ENCODE assay signal across 18 cellular contexts in the genomic region with DNA sequence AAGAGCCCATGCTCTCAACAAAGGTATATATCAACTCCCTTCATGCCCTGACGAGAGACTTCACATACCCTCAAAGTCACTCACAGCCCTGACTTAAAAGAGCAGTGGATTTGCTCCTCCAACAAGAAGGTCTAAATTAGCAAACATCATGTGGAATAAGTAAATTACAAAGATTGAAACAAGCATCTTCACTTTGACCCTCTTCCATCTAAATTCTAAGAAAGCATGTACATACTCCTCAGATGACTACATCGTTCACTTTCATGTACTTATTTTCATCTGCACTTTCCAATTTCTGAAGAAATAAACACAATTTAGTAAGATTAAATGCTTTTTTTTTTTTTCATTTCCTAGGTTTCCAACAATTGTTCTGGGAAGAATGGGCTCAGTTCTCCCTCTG. TPM values are rescaled to one million over a fixed set of nuclear protein-coding genes. Genes with fewer than 3 reads are reported as not detected.
DNase-seq lines count a peak whose midpoint lies in the region; ATAC-seq, FAIRE-seq and TF ChIP-seq lines count a peak whose summit lies in the region.
"Had no signal": no experiment of that assay in that cellular context is flagged by ENCODE, and none has a peak within 500 bp of the region (broad histone marks: within the 10 kb centered on the region; RNA-seq: fewer than 3 reads in every experiment).

No MANE protein-coding gene starts in this region.

- CTCF ChIA-PET in Panc1 (lab: Charles Lee), result no interaction called here
- CTCF ChIA-PET in endothelial cell of umbilical vein (lab: Charles Lee), result no interaction called here

- no peak for TF ChIP-seq POLR2A in endothelial cell of umbilical vein (IDR thresholded peaks at IDR 0.05; ENCODE audit: low read depth, low read length)

- intact Hi-C loops in Panc1 (cut with micrococcal nuclease; ENCODE audit: unreplicated experiment) (no loop called here), endothelial cell of umbilical vein (cut with micrococcal nuclease) (loop anchor here (2.0 kb wide), 1 partner anchor 15 kb away; no protein-coding TSS in a partner anchor)

- H3K36me3 Mint-ChIP-seq in immature natural killer cell, result no peaks in the 10 kb centered on the region

- H3K4me1 Mint-ChIP-seq in immature natural killer cell, result no peaks in the 10 kb centered on the region
- H3K4me1 Mint-ChIP-seq: CD8-positive, alpha-beta memory T cell had no signal

- BruUV-seq in Panc1 (replicated peaks; lab: Mats Ljungman, UMichigan) (no TSS peak), endothelial cell of umbilical vein (replicated peaks; lab: Mats Ljungman, UMichigan) (no TSS peak)

- TF ChIP-seq CTCF in Panc1 (IDR thresholded peaks at IDR 0.05), result no peak
- TF ChIP-seq CTCF in endothelial cell of umbilical vein (IDR thresholded peaks at IDR 0.05; ENCODE audit: extremely low read depth in 1 of 2, insufficient read depth in 1 of 2, low read depth in 1 of 2, low read length in 2 of 2), result no peak
- no peak for TF ChIP-seq CTCF in coronary artery (IDR thresholded peaks at IDR 0.05)

- no peak overlapping the region for H3K27ac Mint-ChIP-seq in immature natural killer cell
- H3K27ac Mint-ChIP-seq: CD8-positive, alpha-beta memory T cell had no signal

- H3K4me1 ChIP-seq in Panc1 (ENCODE audit: control insufficient read depth, insufficient read depth, low read length), result peaks cover 23% of the 10 kb centered on the region
- peaks cover 20% of the 10 kb centered on the region for H3K4me1 ChIP-seq in endothelial cell of umbilical vein (ENCODE audit: control insufficient read depth, extremely low read depth, insufficient read depth, low read length)
- peaks cover 18% of the 10 kb centered on the region for H3K4me1 ChIP-seq in skeletal muscle satellite cell (ENCODE audit: control insufficient read depth, insufficient read depth, low read length)

- H3K9ac ChIP-seq in endothelial cell of umbilical vein (replicated peaks; ENCODE audit: extremely low read depth, insufficient read depth, low read length) (no peak overlapping the region), skeletal muscle satellite cell (ENCODE audit: low read depth, low read length) (no peak overlapping the region)
- H3K9ac ChIP-seq: BLaER1 had no signal

- peak overlapping the region; percentile 12 for H3K4me2 ChIP-seq in endothelial cell of umbilical vein (ENCODE audit: insufficient read depth, low read length)
- peak overlapping the region; percentile 10 for H3K4me2 ChIP-seq in skeletal muscle satellite cell (ENCODE audit: low read length)
- H3K4me2 ChIP-seq: BLaER1, PC-9 had no signal

- H4K20me1 ChIP-seq in endothelial cell of umbilical vein (replicated peaks; ENCODE audit: control insufficient read depth, extremely low read depth, insufficient read depth, low read length), result no peaks in the 10 kb centered on the region
- H4K20me1 ChIP-seq: BLaER1 had no signal

- H3K27me3 ChIP-seq in Panc1 (ENCODE audit: control insufficient read depth, insufficient read depth, low read length), result no peaks in the 10 kb centered on the region
- H3K27me3 ChIP-seq in endothelial cell of umbilical vein (ENCODE audit: control insufficient read depth in 2 of 2, insufficient read depth in 2 of 2, low read length in 2 of 2), result no peaks in the 10 kb centered on the region
- H3K27me3 ChIP-seq in skeletal muscle satellite cell (ENCODE audit: control insufficient read depth, insufficient read depth, low read length), result no peaks in the 10 kb centered on the region
- H3K27me3 ChIP-seq: BLaER1 had no signal

- H3K9me1 ChIP-seq in endothelial cell of umbilical vein (replicated peaks; ENCODE audit: control insufficient read depth, extremely low read depth, insufficient read depth, low read length), result no peaks in the 10 kb centered on the region

- H3K9me3 Mint-ChIP-seq in immature natural killer cell, result no peaks in the 10 kb centered on the region
- H3K9me3 Mint-ChIP-seq: CD8-positive, alpha-beta memory T cell had no signal

- no peak overlapping the region for H3K4me3 Mint-ChIP-seq in immature natural killer cell
- H3K4me3 Mint-ChIP-seq: CD8-positive, alpha-beta memory T cell had no signal

- no peak overlapping the region for H2AFZ ChIP-seq in endothelial cell of umbilical vein (ENCODE audit: low read depth, low read length)
- H2AFZ ChIP-seq: PC-9 had no signal

- peaks cover 0 to 8% (median 7%) of the 10 kb centered on the region in 3 donors for H3K27me3 Mint-ChIP-seq in immature natural killer cell (ENCODE audit: low read depth in 3 of 3)

- H3K4me3 ChIP-seq in Panc1 (ENCODE audit: low read depth in 2 of 2, low read length in 2 of 2) (no peak overlapping the region), endothelial cell of umbilical vein (replicated peaks in 1 of 3; ENCODE audit: insufficient read depth in 1 of 3, low read depth in 1 of 3, low read length in 3 of 3) (no peak overlapping the region), skeletal muscle satellite cell (ENCODE audit: low read length) (no peak overlapping the region), coronary artery (no peak overlapping the region)
- H3K4me3 ChIP-seq: BLaER1, PC-9 had no signal

- H3K79me2 ChIP-seq in endothelial cell of umbilical vein (ENCODE audit: control insufficient read depth, insufficient read depth, low read length), result no peaks in the 10 kb centered on the region

- H3K36me3 ChIP-seq in Panc1 (ENCODE audit: control insufficient read depth, insufficient read depth, low read length) (no peaks in the 10 kb centered on the region), endothelial cell of umbilical vein (ENCODE audit: control insufficient read depth in 2 of 2, extremely low read depth in 1 of 2, insufficient read depth in 2 of 2, low read length in 2 of 2) (no peaks in the 10 kb centered on the region), skeletal muscle satellite cell (ENCODE audit: insufficient read depth, low read length) (no peaks in the 10 kb centered on the region)
- H3K36me3 ChIP-seq: BLaER1 had no signal

- FAIRE-seq in endothelial cell of umbilical vein (lab: Jason Lieb, UNC), result no peak
- FAIRE-seq: D721Med, G401.6 had no signal

- peak overlapping the region; percentile 66; the same call in 1 of the 2 replicates for H3K27ac ChIP-seq in Panc1 (ENCODE audit: low read length)
- H3K27ac ChIP-seq in endothelial cell of umbilical vein (ENCODE audit: insufficient read depth, low read depth, low read length), result no peak overlapping the region
- H3K27ac ChIP-seq in coronary artery, result no peak overlapping the region
- H3K27ac ChIP-seq: BLaER1, PC-9 had no signal

- POLR2A ChIA-PET in Panc1 (lab: Charles Lee), result no interaction called here
- POLR2A ChIA-PET in endothelial cell of umbilical vein (lab: Charles Lee), result interaction anchor here (1.1 kb wide), 1 partner anchor 481 kb away, joined by 3 read pairs; a partner anchor contains a TSS

- peak; percentile 33 to 76 for DNase-seq in NCI-H446 (lab: John Stamatoyannopoulos, UW)
- DNase-seq in NCI-H446 treated with DMSO at 0.1 percent for 48 hours (lab: John Stamatoyannopoulos, UW), result no peak
- no peak for DNase-seq in Panc1 (ENCODE audit: low read depth, low spot score)
- no peak for DNase-seq in endothelial cell of umbilical vein (ENCODE audit: low read depth, low spot score)
- no peak for DNase-seq in DMS153 (lab: John Stamatoyannopoulos, UW)
- no peak for DNase-seq in immature natural killer cell
- no peak for DNase-seq in coronary artery (ENCODE audit: low spot score)
- DNase-seq: 8988T; CD8-positive, alpha-beta memory T cell; DND-41; KBM-7; MV-4-11; NCI-H1930; PC-9 had no signal

- in situ Hi-C loops in Panc1 (cut with HindIII; ENCODE audit: low pct_unique_long_range_greater_than_20kb, low sequenced_read_pairs), result no loop called here

- ATAC-seq in Panc1, result no peak

- H3K9me3 ChIP-seq in Panc1 (ENCODE audit: control insufficient read depth, insufficient read depth, low read depth, low read length) (no peaks in the 10 kb centered on the region), endothelial cell of umbilical vein (replicated peaks; ENCODE audit: control insufficient read depth, insufficient read depth, low read length) (no peaks in the 10 kb centered on the region), skeletal muscle satellite cell (replicated peaks; ENCODE audit: low read length) (no peaks in the 10 kb centered on the region)
- H3K9me3 ChIP-seq: BLaER1 had no signal

- dilution Hi-C loops in endothelial cell of umbilical vein (cut with MboI; ENCODE audit: extremely low pct_ligation_motif_present, low sequenced_read_pairs), result no loop called here

TF ChIP-seq in endothelial cell of umbilical vein, 7 proteins besides CTCF, POLR2A, EP300 and RAD21:
- TF ChIP-seq FOS (IDR thresholded peaks at IDR 0.05; ENCODE audit: borderline replicate concordance, insufficient read depth, low read length), result no peak
- no peak for TF ChIP-seq GATA2 (IDR thresholded peaks at IDR 0.05; ENCODE audit: insufficient read depth, insufficient read length, low read depth, low read length)
- TF ChIP-seq POLR2AphosphoS5 (IDR thresholded peaks at IDR 0.05; ENCODE audit: insufficient read depth, low read depth, low read length), result no peak
- no peak for TF ChIP-seq JUN (IDR thresholded peaks at IDR 0.05; ENCODE audit: borderline replicate concordance, insufficient read depth, insufficient read length, low read depth)
- TF ChIP-seq MYC (IDR thresholded peaks at IDR 0.05; ENCODE audit: low read depth, low read length), result no peak
- TF ChIP-seq, protein P1, sequence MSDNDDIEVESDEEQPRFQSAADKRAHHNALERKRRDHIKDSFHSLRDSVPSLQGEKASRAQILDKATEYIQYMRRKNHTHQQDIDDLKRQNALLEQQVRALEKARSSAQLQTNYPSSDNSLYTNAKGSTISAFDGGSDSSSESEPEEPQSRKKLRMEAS (IDR thresholded peaks at IDR 0.05; ENCODE audit: insufficient read depth, insufficient read length), result no peak
- no peak for TF ChIP-seq EZH2 (IDR thresholded peaks at IDR 0.05; ENCODE audit: borderline replicate concordance, low read depth, low read length, severe bottlenecking)
TF ChIP-seq in endothelial cell of umbilical vein: peak in this region for 0.

RNA-seq across cellular contexts. Expression of a gene that starts 38.6 kb away (rescaled TPM):
- total RNA-seq in Panc1 (2021; ENCODE audit: unreplicated experiment), result 161 TPM
- 60.4 TPM for polyA plus RNA-seq in Panc1 (2012; ENCODE audit: insufficient read length)
- total RNA-seq in endothelial cell of umbilical vein, result 49.3 and 53.4 TPM in 2 replicates
- 4.3 and 5.9 TPM in 2 replicates for polyA plus RNA-seq in endothelial cell of umbilical vein
- polyA plus RNA-seq in endothelial cell of umbilical vein (2011; cell fraction: cytosol; rRNA removed), result 14.0 and 17.6 TPM in 2 replicates
- polyA plus RNA-seq in endothelial cell of umbilical vein (2011; cell fraction: nucleus; rRNA removed), result 27.4 and 35.7 TPM in 2 replicates
- polyA plus RNA-seq in endothelial cell of umbilical vein (2012), result 36.6 and 57.5 TPM in 2 replicates
- polyA minus RNA-seq in endothelial cell of umbilical vein, result 10.1 and 18.1 TPM in 2 replicates
- polyA minus RNA-seq in endothelial cell of umbilical vein (2011; cell fraction: cytosol; rRNA and poly(A)+ RNA removed), result 8.4 TPM
- polyA minus RNA-seq in endothelial cell of umbilical vein (2011; cell fraction: nucleus; rRNA and poly(A)+ RNA removed), result 35.2 and 46.3 TPM in 2 replicates
- total RNA-seq in skeletal muscle satellite cell (2012; rRNA removed), result 22.5 and 27.4 TPM in 2 replicates
- 10 to 100 TPM; 22.1 to 67.2 (median 51.8) TPM for polyA plus RNA-seq in immature natural killer cell

Comparison
In these comparisons a context has a peak if more than half of its experiments do, and no peak if none do; other contexts are left out.
1. DNase-seq: peak in NCI-H446 (2 of 2); none in NCI-H446 treated with DMSO at 0.1 percent for 48 hours (single experiment), Panc1 (single experiment), endothelial cell of umbilical vein (single experiment), DMS153 (single experiment), immature natural killer cell (0 of 3) and coronary artery (single experiment).